ENCODE assay signal across 12 cellular contexts in the genomic region with DNA sequence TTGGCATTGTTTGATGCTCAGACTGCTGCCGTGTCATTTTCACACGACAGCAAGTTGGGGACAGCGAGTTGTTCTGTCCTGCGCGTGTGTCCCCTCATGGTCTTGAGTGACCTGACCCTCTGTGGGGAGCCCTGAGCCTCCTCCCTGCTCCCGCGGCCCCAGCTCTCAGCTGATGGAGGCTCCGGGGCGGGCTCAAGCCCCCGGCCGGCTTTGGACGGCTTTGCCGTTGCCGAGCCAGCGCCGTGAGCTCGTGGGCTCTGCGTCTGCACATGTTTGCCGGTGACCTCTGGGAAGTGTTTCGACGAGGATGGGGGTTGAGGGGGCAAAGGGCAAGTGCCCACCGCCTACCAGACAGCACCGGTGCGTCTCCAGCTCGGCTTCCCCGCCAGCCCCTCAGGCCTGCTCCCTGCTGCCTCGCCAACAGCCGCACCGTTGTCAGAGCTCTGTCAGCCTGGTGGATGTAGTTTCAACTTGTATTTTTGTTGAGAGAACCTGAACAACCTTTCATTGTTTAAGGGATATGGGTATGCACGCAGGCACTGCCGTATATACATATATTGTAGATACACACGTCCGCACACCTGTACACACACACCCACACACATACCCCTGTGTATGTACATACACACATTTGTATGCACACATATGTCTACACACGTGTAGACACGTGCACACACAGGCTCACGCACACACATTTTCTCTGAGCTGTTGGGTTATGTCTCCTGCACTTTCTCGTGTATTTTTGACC. TPM values are rescaled to one million over a fixed set of nuclear protein-coding genes. Genes with fewer than 3 reads are reported as not detected.
DNase-seq lines count a peak whose midpoint lies in the region; ATAC-seq and TF ChIP-seq lines count a peak whose summit lies in the region.
"Had no signal": no experiment of that assay in that cellular context is flagged by ENCODE, and none has a peak within 500 bp of the region (broad histone marks: within the 10 kb centered on the region; RNA-seq: fewer than 3 reads in every experiment).

No MANE protein-coding gene starts in this region.

- peak overlapping the region in 7 of 12 donors; percentile 43 to 80 (median 76) for H3K27ac ChIP-seq in heart left ventricle
- no peak overlapping the region for H3K27ac ChIP-seq in muscle layer of duodenum (ENCODE audit: low read length)
- peak overlapping the region in 1 of 2 donors; percentile 73 for H3K27ac ChIP-seq in uterus
- H3K27ac ChIP-seq: epithelial cell of prostate, RWPE1 had no signal

- intact Hi-C loops in heart left ventricle (cut with DNase I) = no loop called here
- intact Hi-C loops in left ventricle myocardium superior (cut with micrococcal nuclease) = no loop called here
- intact Hi-C loops in uterus (cut with DNase I; ENCODE audit: low total_unique reads) = no loop called here

- peak overlapping the region; percentile 72 for H3K9ac ChIP-seq in adipocyte (ENCODE audit: low read length)

- TF ChIP-seq POLR2A in heart left ventricle (IDR thresholded peaks at IDR 0.05) = no peak
- TF ChIP-seq POLR2A in uterus (IDR thresholded peaks at IDR 0.05) = no peak

- TF ChIP-seq CTCF in heart left ventricle (IDR thresholded peaks at IDR 0.05) (no peak), uterus (IDR thresholded peaks at IDR 0.05) (no peak)

- DNase-seq in heart left ventricle = peak in 2 of 5 donors; percentile 20 to 60
- DNase-seq in left ventricle myocardium superior = no peak
- DNase-seq in adipocyte (ENCODE audit: low read depth) = no peak
- peak; percentile 16 to 17 for DNase-seq in uterus
- no peak for DNase-seq in NCI-H1105 treated with DMSO at 0.1 percent for 48 hours (lab: John Stamatoyannopoulos, UW)
- DNase-seq: COR-L47 had no signal

- H3K9me3 ChIP-seq in heart left ventricle (no peaks in the 10 kb centered on the region), adipocyte (ENCODE audit: control insufficient read depth, low read length) (no peaks in the 10 kb centered on the region), muscle layer of duodenum (ENCODE audit: control insufficient read depth in 1 of 2, low read length in 2 of 2) (no peaks in the 10 kb centered on the region), uterus (no peaks in the 10 kb centered on the region)

- H3K4me3 ChIP-seq in heart left ventricle = peak overlapping the region in 9 of 12 donors; percentile 34 to 57 (median 48)
- no peak overlapping the region for H3K4me3 ChIP-seq in adipocyte (ENCODE audit: low read length)
- peak overlapping the region; percentile 31 to 50 for H3K4me3 ChIP-seq in muscle layer of duodenum (ENCODE audit: low read depth in 1 of 2, low read length in 2 of 2)
- H3K4me3 ChIP-seq in uterus = peak overlapping the region in 1 of 2 donors; percentile 40

- peaks cover 0 to 35% (median 17%) of the 10 kb centered on the region in 12 donors for H3K4me1 ChIP-seq in heart left ventricle
- H3K4me1 ChIP-seq in adipocyte (ENCODE audit: control insufficient read depth, insufficient read depth, low read length) = peaks cover 4% of the 10 kb centered on the region
- peaks cover 0 to 13% of the 10 kb centered on the region in 2 donors for H3K4me1 ChIP-seq in muscle layer of duodenum (ENCODE audit: control insufficient read depth in 1 of 2, insufficient read depth in 2 of 2, low read length in 2 of 2)
- H3K4me1 ChIP-seq in uterus = peaks cover 0 to 5% of the 10 kb centered on the region in 2 donors

- no peaks in the 10 kb centered on the region for H3K27me3 ChIP-seq in heart left ventricle
- H3K27me3 ChIP-seq in adipocyte (replicated peaks; ENCODE audit: control insufficient read depth, insufficient read depth, low read length) = peaks cover 10% of the 10 kb centered on the region
- H3K27me3 ChIP-seq in muscle layer of duodenum (ENCODE audit: low read depth, low read length) = no peaks in the 10 kb centered on the region
- no peaks in the 10 kb centered on the region for H3K27me3 ChIP-seq in uterus

- H3K36me3 ChIP-seq in heart left ventricle (no peaks in the 10 kb centered on the region), adipocyte (ENCODE audit: control insufficient read depth, insufficient read depth, low read length, severe bottlenecking) (no peaks in the 10 kb centered on the region), muscle layer of duodenum (ENCODE audit: control insufficient read depth in 1 of 2, insufficient read depth in 2 of 2, low read length in 2 of 2) (no peaks in the 10 kb centered on the region), uterus (no peaks in the 10 kb centered on the region)

- WGBS in heart left ventricle, 4 donors = 83 to 90% (median 88%) methylated on average over 29 to 37 of the region's 37 CpGs

- no peak for ATAC-seq in heart left ventricle
- ATAC-seq in left ventricle myocardium superior = no peak
- ATAC-seq in GM21381 (IDR thresholded peaks at IDR 0.05; ENCODE audit: unreplicated experiment) = no peak
- ATAC-seq in HG03442 (IDR thresholded peaks at IDR 0.05; ENCODE audit: unreplicated experiment) = no peak

RNA-seq across cellular contexts. Expression of a gene that starts 13.7 kb away (rescaled TPM):
- total RNA-seq in heart left ventricle = 1 to 10 TPM in 5 of 9 donors, under 1 TPM in 4; 0.27 to 7.6 (median 1.3) TPM
- 1 to 10 TPM; 3.3 to 4.7 TPM for polyA plus RNA-seq in heart left ventricle
- 1.4 TPM for total RNA-seq in left ventricle myocardium superior
- under 1 TPM in 1 of 4 donors, not detected in 3; 0.21 TPM for total RNA-seq in uterus
- total RNA-seq: M059J had no signal

RNA-seq across cellular contexts. Expression of a gene that starts 24.5 kb away (rescaled TPM):
- total RNA-seq in heart left ventricle = not detected
- not detected for polyA plus RNA-seq in heart left ventricle
- total RNA-seq in left ventricle myocardium superior = not detected
- total RNA-seq in uterus = under 1 TPM in 1 of 4 donors, not detected in 3; 0.15 TPM
- total RNA-seq: M059J had no signal

RNA-seq across cellular contexts. Expression of a gene that starts 36.0 kb away (rescaled TPM):
- total RNA-seq in heart left ventricle (1 to 10 TPM in 1 of 9 donors, under 1 TPM in 4, not detected in 4; 0.21 to 1.4 (median 0.45) TPM), left ventricle myocardium superior (0.52 TPM), uterus (under 1 TPM in 2 of 4 donors, not detected in 2; 0.21 to 0.29 TPM)
- polyA plus RNA-seq in heart left ventricle = under 1 TPM; 0.07 to 0.50 TPM
- total RNA-seq: M059J had no signal

Comparison
In these comparisons a context has a peak if more than half of its experiments do, and no peak if none do; other contexts are left out.
1. DNase-seq: peak in uterus (2 of 2); none in left ventricle myocardium superior (single experiment), adipocyte (single experiment) and NCI-H1105 treated with DMSO at 0.1 percent for 48 hours (single experiment).